Comparison of ENCODE assay signal across 1 cellular context in the genomic region with DNA sequence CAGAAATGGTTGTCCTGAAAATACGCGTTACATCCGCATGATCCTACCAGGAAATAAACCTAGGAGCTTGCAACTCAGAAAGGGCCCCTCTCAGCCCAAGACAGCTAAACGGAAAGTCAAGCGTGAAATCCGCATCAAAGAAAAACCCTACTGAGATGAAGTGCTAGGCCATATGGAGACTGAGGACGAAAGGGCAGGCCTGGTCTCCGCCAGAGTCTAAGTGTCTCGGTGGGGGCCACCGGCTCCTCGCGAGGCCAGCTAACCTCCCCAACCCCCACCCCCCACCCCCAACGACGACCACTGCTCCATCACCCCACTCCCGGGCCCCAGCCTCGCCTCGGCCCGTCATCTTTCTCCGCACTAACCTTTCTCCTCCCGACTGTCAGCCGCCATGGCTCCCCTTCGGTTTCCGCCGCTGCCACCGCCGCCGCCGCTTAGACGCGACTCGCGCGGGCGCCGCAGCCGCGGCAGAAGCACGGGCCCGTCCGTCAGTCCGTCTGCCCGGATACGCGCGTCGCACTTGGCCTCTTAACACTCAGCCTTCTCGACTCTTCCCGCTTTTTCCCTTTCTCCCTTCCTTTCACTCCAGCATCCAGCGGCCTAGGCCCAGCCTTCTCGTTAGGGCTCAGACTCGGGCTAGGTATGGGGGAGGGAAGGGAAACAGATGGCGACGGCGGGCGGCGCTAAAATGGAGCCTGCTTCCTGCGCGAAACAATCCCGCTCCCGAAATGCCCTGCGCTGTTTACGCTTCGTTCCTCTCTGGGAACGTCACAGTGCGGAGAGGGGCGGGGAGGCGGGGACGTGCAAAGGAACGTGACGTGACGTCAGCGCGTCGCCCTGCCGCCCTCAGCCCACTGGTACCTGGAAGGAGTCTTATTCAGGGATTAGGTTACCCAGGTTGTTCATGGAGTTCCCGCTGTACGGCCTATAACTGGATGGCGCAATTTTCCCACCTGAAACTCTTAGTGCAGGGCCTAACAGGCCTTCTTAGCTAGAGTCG.
TF ChIP-seq lines count a peak whose summit lies in the region.

YTHDC1 (minus strand) TSS at position 730 of the 1,000 bp plus-strand sequence; CDS start at position 393, 337 bp downstream.

TF ChIP-seq in GM23338, 12 proteins besides CTCF, POLR2A, EP300 and RAD21 (continued from another document):
- TF ChIP-seq ZNF114 (CRISPR knock-in tag; IDR thresholded peaks at IDR 0.05) (no peak), ETS1 (IDR thresholded peaks at IDR 0.05) (peak; percentile 61), POLR2AphosphoS5 (IDR thresholded peaks at IDR 0.05; ENCODE audit: low read depth) (peak; percentile 94), EZH2phosphoT487 (IDR thresholded peaks at IDR 0.05; ENCODE audit: unreplicated experiment) (no peak), ZNF331 (CRISPR knock-in tag; IDR thresholded peaks at IDR 0.05; ENCODE audit: low read depth) (no peak), STAT1 (IDR thresholded peaks at IDR 0.05; ENCODE audit: unreplicated experiment) (no peak), JUNB (IDR thresholded peaks at IDR 0.05; ENCODE audit: unreplicated experiment) (no peak), NANOG (IDR thresholded peaks at IDR 0.05; ENCODE audit: borderline replicate concordance) (no peak)
- TF ChIP-seq, protein P1, sequence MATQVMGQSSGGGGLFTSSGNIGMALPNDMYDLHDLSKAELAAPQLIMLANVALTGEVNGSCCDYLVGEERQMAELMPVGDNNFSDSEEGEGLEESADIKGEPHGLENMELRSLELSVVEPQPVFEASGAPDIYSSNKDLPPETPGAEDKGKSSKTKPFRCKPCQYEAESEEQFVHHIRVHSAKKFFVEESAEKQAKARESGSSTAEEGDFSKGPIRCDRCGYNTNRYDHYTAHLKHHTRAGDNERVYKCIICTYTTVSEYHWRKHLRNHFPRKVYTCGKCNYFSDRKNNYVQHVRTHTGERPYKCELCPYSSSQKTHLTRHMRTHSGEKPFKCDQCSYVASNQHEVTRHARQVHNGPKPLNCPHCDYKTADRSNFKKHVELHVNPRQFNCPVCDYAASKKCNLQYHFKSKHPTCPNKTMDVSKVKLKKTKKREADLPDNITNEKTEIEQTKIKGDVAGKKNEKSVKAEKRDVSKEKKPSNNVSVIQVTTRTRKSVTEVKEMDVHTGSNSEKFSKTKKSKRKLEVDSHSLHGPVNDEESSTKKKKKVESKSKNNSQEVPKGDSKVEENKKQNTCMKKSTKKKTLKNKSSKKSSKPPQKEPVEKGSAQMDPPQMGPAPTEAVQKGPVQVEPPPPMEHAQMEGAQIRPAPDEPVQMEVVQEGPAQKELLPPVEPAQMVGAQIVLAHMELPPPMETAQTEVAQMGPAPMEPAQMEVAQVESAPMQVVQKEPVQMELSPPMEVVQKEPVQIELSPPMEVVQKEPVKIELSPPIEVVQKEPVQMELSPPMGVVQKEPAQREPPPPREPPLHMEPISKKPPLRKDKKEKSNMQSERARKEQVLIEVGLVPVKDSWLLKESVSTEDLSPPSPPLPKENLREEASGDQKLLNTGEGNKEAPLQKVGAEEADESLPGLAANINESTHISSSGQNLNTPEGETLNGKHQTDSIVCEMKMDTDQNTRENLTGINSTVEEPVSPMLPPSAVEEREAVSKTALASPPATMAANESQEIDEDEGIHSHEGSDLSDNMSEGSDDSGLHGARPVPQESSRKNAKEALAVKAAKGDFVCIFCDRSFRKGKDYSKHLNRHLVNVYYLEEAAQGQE (IDR thresholded peaks at IDR 0.05; ENCODE audit: unreplicated experiment): peak; percentile 23
